ENCODE assay signal across 31 cellular contexts in the genomic region with DNA sequence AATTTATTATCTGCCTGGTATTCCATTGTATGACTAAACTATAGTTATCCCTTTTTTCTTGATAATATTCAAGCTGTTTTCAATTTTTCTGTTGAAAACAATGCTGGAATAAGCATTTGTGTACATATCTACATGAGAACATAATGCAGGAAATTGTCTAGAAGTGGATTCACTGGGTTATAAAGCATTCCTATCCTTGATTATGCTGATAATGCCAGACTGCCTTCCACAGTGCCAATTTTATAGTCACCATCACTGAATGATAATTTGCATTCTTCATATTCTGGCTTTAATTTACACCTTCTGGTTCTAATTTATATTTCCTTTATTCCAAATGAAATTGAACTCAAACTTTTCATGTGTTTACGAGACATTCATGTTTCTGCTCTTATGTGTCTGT.
"Had no signal": no experiment of that assay in that cellular context is flagged by ENCODE, and none has a peak within 500 bp of the region (broad histone marks: within the 10 kb centered on the region; RNA-seq: fewer than 3 reads in every experiment).

No MANE protein-coding gene starts in this region.

- H2AFZ ChIP-seq: PC-9 had no signal

- H3K9ac ChIP-seq: KMS-11 had no signal

- H3K36me3 ChIP-seq: SJCRH30 had no signal

- DNase-seq: Karpas-422, MV-4-11, NCI-H1092, NCI-H1105, NCI-H1417 treated with DMSO at 0.1 percent for 48 hours, NCI-H1436 treated with DMSO at 0.1 percent for 48 hours, NCI-H1694 treated with DMSO at 0.1 percent for 48 hours, NCI-H187 treated with DMSO at 0.1 percent for 48 hours, NCI-H2029, NCI-H2081, NCI-H2171 treated with DMSO at 0.1 percent for 48 hours, NCI-H2227 treated with DMSO at 0.1 percent for 48 hours, NCI-H345, NCI-H510A, NCI-H524, NCI-H526, NCI-H69, NCI-H748 treated with DMSO at 0.1 percent for 48 hours, NCI-H82, PC-9, SHP77, SIG-M5, SJCRH30, T-cell had no signal

- H3K4me2 ChIP-seq: KMS-11, PC-9 had no signal

- ATAC-seq: Panc1, Right ventricle myocardium inferior, SK-N-SH treated with all-trans-retinoic acid at 6 μM for 48 hours, T-cell had no signal

- H3K27me3 ChIP-seq: SJCRH30 had no signal

- H3K27ac ChIP-seq: KMS-11, PC-9, RWPE1, SJCRH30, SK-N-MC had no signal

- H3K4me3 ChIP-seq: PC-9, SJCRH30, SK-N-MC had no signal

- FAIRE-seq: RCC 7860 had no signal
